8 cellular contexts compared by ENCODE assay signal in genomic region chr13:29594310-29594709, GRCh38. TPM values are rescaled to one million over a fixed set of nuclear protein-coding genes. Genes with fewer than 3 reads are reported as not detected.
A peak's percentile ranks its signal among the peaks of the same experiment; 100 is the strongest.
DNase-seq lines count a peak whose midpoint lies in the region; TF ChIP-seq lines count a peak whose summit lies in the region.

No MANE protein-coding gene starts in this region.

- DNase-seq in NCI-H1694 treated with DMSO at 0.1 percent for 48 hours (lab: John Stamatoyannopoulos, UW) (peak; percentile 17), NCI-H1694 (lab: John Stamatoyannopoulos, UW) (no peak), MG63 (peak; percentile 63), chondrocyte (ENCODE audit: low spot score) (no peak)
- peak; percentile 56 for DNase-seq in T-helper 2 cell treated with Interferon-gamma antibody and Interleukin-4, amounts not matched to agents 5 μg/mL and 100 μg/mL, for 36 hours (ENCODE audit: low spot score)
- peak; percentile 4 to 19 for DNase-seq in stimulated activated CD8-positive, alpha-beta memory T cell treated with anti-CD3 and anti-CD28 coated beads, Interleukin-2, amount 100 ng/mL, for 48 hours (ENCODE audit: low read depth in 2 of 2)

- no peaks in the 10 kb centered on the region for H3K27me3 Mint-ChIP-seq in T-helper 2 cell treated with Interferon-gamma antibody and Interleukin-4, amounts not matched to agents 5 μg/mL and 100 μg/mL, for 36 hours (ENCODE audit: low read depth)
- H3K27me3 Mint-ChIP-seq in chondrocyte (ENCODE audit: low read depth): no peaks in the 10 kb centered on the region

- H3K36me3 Mint-ChIP-seq in T-helper 2 cell treated with Interferon-gamma antibody and Interleukin-4, amounts not matched to agents 5 μg/mL and 100 μg/mL, for 36 hours (ENCODE audit: low read depth): peaks cover 7% of the 10 kb centered on the region
- no peaks in the 10 kb centered on the region for H3K36me3 Mint-ChIP-seq in chondrocyte (ENCODE audit: low read depth)

- H3K36me3 ChIP-seq in HEK293 (ENCODE audit: control insufficient read depth in 2 of 2, insufficient read depth in 1 of 2, low read length in 2 of 2): peaks cover 0 to 8% of the 10 kb centered on the region in 2 experiments; a peak in 1 of 3 replicates
- peaks cover 42% of the 10 kb centered on the region for H3K36me3 ChIP-seq in MG63
- no peaks in the 10 kb centered on the region for H3K36me3 ChIP-seq in liver (ENCODE audit: control insufficient read depth in 4 of 4, insufficient read depth in 3 of 4, low read depth in 1 of 4, low read length in 3 of 4)

- H3K4me3 ChIP-seq in HEK293 (ENCODE audit: low read depth, low read length) (peak overlapping the region; percentile 75), MG63 (peak overlapping the region; percentile 92), liver (ENCODE audit: low read depth in 1 of 3, low read length in 3 of 3) (peak overlapping the region; percentile 42 to 94 (median 71))

- peak overlapping the region; percentile 93 for H3K27ac Mint-ChIP-seq in T-helper 2 cell treated with Interferon-gamma antibody and Interleukin-4, amounts not matched to agents 5 μg/mL and 100 μg/mL, for 36 hours
- peak overlapping the region; percentile 98 for H3K27ac Mint-ChIP-seq in chondrocyte (ENCODE audit: unreplicated experiment)

- CTCF ChIA-PET in HEK293 (lab: Yijun Ruan, JAX): no interaction called here

- TF ChIP-seq CTCF in HEK293 (tag by site-specific recombination; IDR thresholded peaks at IDR 0.05) (no peak), chondrocyte (IDR thresholded peaks at IDR 0.05) (peak; percentile 8), liver (IDR thresholded peaks at IDR 0.05; ENCODE audit: low read depth, low read length, missing input control) (no peak)

- H3K9me3 Mint-ChIP-seq in T-helper 2 cell treated with Interferon-gamma antibody and Interleukin-4, amounts not matched to agents 5 μg/mL and 100 μg/mL, for 36 hours: no peaks in the 10 kb centered on the region
- no peaks in the 10 kb centered on the region for H3K9me3 Mint-ChIP-seq in chondrocyte (ENCODE audit: low read depth)

- H3K27ac ChIP-seq in HEK293 (ENCODE audit: extremely low read depth, low read depth, low read length): peak overlapping the region; percentile 96
- peak overlapping the region in 1 of 2 donors; percentile 67 for H3K27ac ChIP-seq in liver (ENCODE audit: low read depth in 1 of 2, low read length in 2 of 2)

- H3K4me1 ChIP-seq in HEK293 (ENCODE audit: control insufficient read depth, insufficient read depth, low read length): no peaks in the 10 kb centered on the region
- H3K4me1 ChIP-seq in liver (ENCODE audit: control insufficient read depth in 4 of 4, insufficient read depth in 4 of 4, low read length in 3 of 4): peaks cover 3 to 12% (median 8%) of the 10 kb centered on the region in 4 donors

- H3K9ac ChIP-seq in liver (ENCODE audit: low read depth in 1 of 2, low read length in 2 of 2): peak overlapping the region; percentile 9 to 66

- H3K27me3 ChIP-seq in MG63 (no peaks in the 10 kb centered on the region), liver (ENCODE audit: control insufficient read depth in 4 of 4, insufficient read depth in 4 of 4, low read length in 3 of 4) (no peaks in the 10 kb centered on the region)

- TF ChIP-seq RAD21 in liver (IDR thresholded peaks at IDR 0.05): no peak

- H3K4me1 Mint-ChIP-seq in T-helper 2 cell treated with Interferon-gamma antibody and Interleukin-4, amounts not matched to agents 5 μg/mL and 100 μg/mL, for 36 hours (ENCODE audit: low read depth): peaks cover 47% of the 10 kb centered on the region
- peaks cover 54% of the 10 kb centered on the region for H3K4me1 Mint-ChIP-seq in chondrocyte (ENCODE audit: low read depth)

- whole genome bisulfite sequencing in liver: 32% methylated on average over 9 of the region's 9 CpGs

- H3K9me3 ChIP-seq in HEK293 (ENCODE audit: control insufficient read depth, insufficient read depth, low read depth, low read length) (no peaks in the 10 kb centered on the region), MG63 (no peaks in the 10 kb centered on the region), liver (ENCODE audit: control insufficient read depth in 4 of 4, low read length in 3 of 4) (no peaks in the 10 kb centered on the region)

- peak overlapping the region; percentile 92 for H3K4me3 Mint-ChIP-seq in T-helper 2 cell treated with Interferon-gamma antibody and Interleukin-4, amounts not matched to agents 5 μg/mL and 100 μg/mL, for 36 hours
- H3K4me3 Mint-ChIP-seq in chondrocyte (ENCODE audit: unreplicated experiment): peak overlapping the region; percentile 89

- POLR2A ChIA-PET in HEK293 (lab: Yijun Ruan, JAX): no interaction called here

TF ChIP-seq in HEK293, 187 proteins besides CTCF, POLR2A, EP300 and RAD21:
- TF ChIP-seq ZBTB21 (tag by site-specific recombination; IDR thresholded peaks at IDR 0.05): 0 out of 2 replicates have a peak, but pooled peaks have one; percentile 17
- TF ChIP-seq ZNF362 (tag by site-specific recombination; IDR thresholded peaks at IDR 0.05): peak; percentile 58; the same call in 1 of the 2 replicates
- TF ChIP-seq HOXA7 (CRISPR knock-in tag; IDR thresholded peaks at IDR 0.05; ENCODE audit: borderline replicate concordance): no peak
- TF ChIP-seq ZNF658 (tag by site-specific recombination; IDR thresholded peaks at IDR 0.05): no peak
- TF ChIP-seq YY1 (tag by site-specific recombination; IDR thresholded peaks at IDR 0.05): no peak
- peak; percentile 71 for TF ChIP-seq ZNF629 (tag by site-specific recombination; IDR thresholded peaks at IDR 0.05)

TF ChIP-seq in liver, 16 proteins besides CTCF, POLR2A, EP300 and RAD21:
- TF ChIP-seq NR2F2 (IDR thresholded peaks at IDR 0.05) (no peak), TAF1 (conservative IDR thresholded peaks at IDR 0.05) (peak; percentile 17)

RNA-seq across cellular contexts. Expression of gene SLC7A1, which starts 1.2 kb away (rescaled TPM):
- 14.7 and 21.0 TPM in 2 replicates for total RNA-seq in MG63 (2014; rRNA removed; shearing (Covaris generic); ENCODE audit: low replicate concordance)
- total RNA-seq in chondrocyte (75.8 to 111 TPM (median 108 TPM) in 3 replicates), liver (10 to 100 TPM in 1 of 2 donors, 1 to 10 TPM in 1; 1.8 to 22.6 TPM)
- polyA plus RNA-seq in liver: 1 to 10 TPM in 1 of 2 donors, under 1 TPM in 1; 0.90 to 1.1 TPM

Comparison
In these comparisons a context has a peak if more than half of its experiments do, and no peak if none do; other contexts are left out.
1. DNase-seq: peak in NCI-H1694 treated with DMSO at 0.1 percent for 48 hours (single experiment), MG63 (single experiment), T-helper 2 cell treated with Interferon-gamma antibody and Interleukin-4, amounts not matched to agents 5 μg/mL and 100 μg/mL, for 36 hours (single experiment) and stimulated activated CD8-positive, alpha-beta memory T cell treated with anti-CD3 and anti-CD28 coated beads, Interleukin-2, amount 100 ng/mL, for 48 hours (2 of 2); none in NCI-H1694 (single experiment) and chondrocyte (single experiment).
2. Peak in every context shown above with its lines, with median percentiles within 50 percentile points of each other: H3K4me3 ChIP-seq.